In genomic region chr9:114155263-114155966, GRCh38 we compare ENCODE assay signal across 8 cellular contexts. TPM values are rescaled to one million over a fixed set of nuclear protein-coding genes. Genes with fewer than 3 reads are reported as not detected.
DNase-seq lines count a peak whose midpoint lies in the region; ATAC-seq, FAIRE-seq and TF ChIP-seq lines count a peak whose summit lies in the region.

TSS of gene COL27A1 (plus strand) at chr9:114155537. CDS start at chr9:114155951, 414 bp downstream.

- no peaks in the 10 kb centered on the region for H3K4me1 ChIP-seq in colonic mucosa

- FAIRE-seq in GM12891 (lab: Jason Lieb, UNC) = peak; percentile 91

- no peak for TF ChIP-seq POLR2A in GM12891 (IDR thresholded peaks at IDR 0.05; ENCODE audit: low read depth, low read length)

- H3K27me3 ChIP-seq in colonic mucosa = peaks cover 32% of the 10 kb centered on the region

- no peaks in the 10 kb centered on the region for H3K36me3 ChIP-seq in colonic mucosa

- intact Hi-C loops in colonic mucosa (cut with DNase I) = loop anchor here (5.0 kb wide), 1 partner anchor 137 kb away; no protein-coding TSS in a partner anchor

- ATAC-seq in HG02884 (IDR thresholded peaks at IDR 0.05; ENCODE audit: unreplicated experiment) = peak; percentile 90
- ATAC-seq in HG03571 (IDR thresholded peaks at IDR 0.05; ENCODE audit: unreplicated experiment) = no peak

- DNase-seq in GM12891 (ENCODE audit: insufficient read length, low spot score) (peak; percentile 93), NCI-H2227 (lab: John Stamatoyannopoulos, UW; ENCODE audit: unreplicated experiment) (peak; percentile 71), colonic mucosa (peak; percentile 84), kidney tubule cell (ENCODE audit: low spot score) (peak; percentile 83)
- DNase-seq in activated CD4-positive, alpha-beta T cell treated with anti-CD3 and anti-CD28 coated beads for 48 hours = peak; percentile 91
- DNase-seq in stimulated activated CD4-positive, alpha-beta T cell treated with anti-CD3 and anti-CD28 coated beads, Interleukin-15, amount 100 ng/mL, for 48 hours (ENCODE audit: low read depth in 2 of 2) = peak; percentile 62 to 82

- TF ChIP-seq CTCF in colonic mucosa (IDR thresholded peaks at IDR 0.05) = peak; percentile 84

- peak within 1 kb of the TSS; percentile 32 to 58 for H3K9ac ChIP-seq in colonic mucosa (ENCODE audit: low read depth in 2 of 2, low read length in 2 of 2)

- H3K9me3 ChIP-seq in colonic mucosa = no peaks in the 10 kb centered on the region

- peak within 1 kb of the TSS; percentile 32 for H3K27ac ChIP-seq in colonic mucosa

- peak within 1 kb of the TSS; percentile 42 for H3K4me3 ChIP-seq in colonic mucosa

TF ChIP-seq in GM12891, 5 proteins besides CTCF, POLR2A, EP300 and RAD21:
- no peak for TF ChIP-seq TAF1 (IDR thresholded peaks at IDR 0.05; ENCODE audit: low read depth, low read length)
- no peak for TF ChIP-seq POU2F2 (IDR thresholded peaks at IDR 0.05; ENCODE audit: low read depth, low read length)
- no peak for TF ChIP-seq PAX5 (IDR thresholded peaks at IDR 0.05; ENCODE audit: insufficient read depth, low read length, severe bottlenecking)
- TF ChIP-seq SPI1 (IDR thresholded peaks at IDR 0.05; ENCODE audit: low read depth, low read length) = no peak
- TF ChIP-seq POLR2AphosphoS5 (IDR thresholded peaks at IDR 0.05; ENCODE audit: low read depth, low read length) = no peak

RNA-seq across cellular contexts. Expression of gene COL27A1, which starts in this region (rescaled TPM):
- polyA plus RNA-seq in GM12891 (2012; ENCODE audit: low read depth, missing spikeins) = 0.09 TPM
- total RNA-seq in colonic mucosa = 1 to 10 TPM; 2.9 to 4.2 TPM
